20 cellular contexts compared by ENCODE assay signal in the genomic region with DNA sequence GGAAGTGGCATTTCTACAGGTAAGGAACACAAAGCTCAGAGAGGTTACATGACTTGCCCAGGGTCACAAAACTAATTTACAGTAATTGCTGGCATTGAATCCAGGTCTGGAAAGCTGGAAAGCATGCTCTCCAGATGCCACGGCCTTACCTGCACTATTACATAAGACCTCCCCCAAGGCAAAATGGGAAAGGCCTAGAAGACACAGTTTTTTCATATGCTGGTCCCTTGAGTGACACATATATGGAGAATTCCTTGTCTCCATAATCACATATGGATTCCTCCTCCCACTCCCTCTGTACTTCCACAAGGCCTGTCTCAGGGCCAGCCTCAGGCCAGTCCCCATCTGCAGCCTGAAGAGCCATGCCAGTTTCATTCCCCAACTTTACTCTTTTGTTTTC. TPM values are rescaled to one million over a fixed set of nuclear protein-coding genes. Genes with fewer than 3 reads are reported as not detected.
DNase-seq lines count a peak whose midpoint lies in the region; ATAC-seq, FAIRE-seq and TF ChIP-seq lines count a peak whose summit lies in the region.
"Had no signal": no experiment of that assay in that cellular context is flagged by ENCODE, and none has a peak within 500 bp of the region (broad histone marks: within the 10 kb centered on the region; RNA-seq: fewer than 3 reads in every experiment).

No MANE protein-coding gene starts in this region.

- CTCF ChIA-PET in activated CD4-positive, alpha-beta memory T cell treated with anti-CD3 and anti-CD28 coated beads, Interleukin-2, amount 10 ng/mL, durations not matched to agents 7 days and 5 days (lab: Charles Lee) = no interaction called here

- H3K27ac Mint-ChIP-seq in activated CD4-positive, alpha-beta T cell treated with anti-CD3 and anti-CD28 coated beads, Interleukin-2, amount 10 ng/mL, durations not matched to agents 24 days and 14 days = no peak overlapping the region
- H3K27ac Mint-ChIP-seq in CD4-positive, CD25-positive, alpha-beta regulatory T cell = peak overlapping the region; percentile 53 to 97 (median 93)
- peak overlapping the region; percentile 89 for H3K27ac Mint-ChIP-seq in activated CD4-positive, alpha-beta memory T cell treated with anti-CD3 and anti-CD28 coated beads, Interleukin-2, amount 10 ng/mL, durations not matched to agents 7 days and 5 days

- no peak for FAIRE-seq in kidney (lab: Jason Lieb, UNC)
- FAIRE-seq: D721Med had no signal

- H3K36me3 Mint-ChIP-seq in activated CD4-positive, alpha-beta T cell treated with anti-CD3 and anti-CD28 coated beads, Interleukin-2, amount 10 ng/mL, durations not matched to agents 24 days and 14 days (ENCODE audit: low read depth) = peaks cover 23% of the 10 kb centered on the region
- peaks cover 13% of the 10 kb centered on the region for H3K36me3 Mint-ChIP-seq in CD4-positive, CD25-positive, alpha-beta regulatory T cell
- no peaks in the 10 kb centered on the region for H3K36me3 Mint-ChIP-seq in activated CD4-positive, alpha-beta memory T cell treated with anti-CD3 and anti-CD28 coated beads, Interleukin-2, amount 10 ng/mL, durations not matched to agents 7 days and 5 days (ENCODE audit: low read depth)

- ATAC-seq in CD4-positive, CD25-positive, alpha-beta regulatory T cell (ENCODE audit: low read depth in 2 of 2) = no peak
- ATAC-seq: HCT116, Panc1 had no signal

- no peak for TF ChIP-seq CTCF in kidney (IDR thresholded peaks at IDR 0.05; ENCODE audit: borderline replicate concordance, extremely low read depth, insufficient read depth)

- intact Hi-C loops in activated CD4-positive, alpha-beta T cell treated with anti-CD3 and anti-CD28 coated beads, Interleukin-2, amount 10 ng/mL, durations not matched to agents 24 days and 14 days (cut with micrococcal nuclease) = no loop called here
- intact Hi-C loops in kidney (cut with DNase I) = no loop called here

- H3K9ac ChIP-seq in kidney (ENCODE audit: low read length in 2 of 2) = no peak overlapping the region
- H3K9ac ChIP-seq: BLaER1 treated with 17β-estradiol and CSF1 and Interleukin-3, amounts not matched to agents 10 nM and 100 nM; GM23248 had no signal

- H3K4me1 ChIP-seq in CD4-positive, CD25-positive, alpha-beta regulatory T cell (ENCODE audit: control insufficient read depth, insufficient read depth, low read length, poor library complexity, severe bottlenecking) = peaks cover 31% of the 10 kb centered on the region
- H3K4me1 ChIP-seq in kidney (ENCODE audit: control insufficient read depth in 1 of 2, insufficient read depth in 1 of 2, low read depth in 1 of 2, low read length in 2 of 2) = no peaks in the 10 kb centered on the region

- POLR2A ChIA-PET in activated CD4-positive, alpha-beta memory T cell treated with anti-CD3 and anti-CD28 coated beads, Interleukin-2, amount 10 ng/mL, durations not matched to agents 7 days and 5 days (lab: Charles Lee) = interaction anchor here (1.0 kb wide), 1 partner anchor 82 kb away, joined by 3 read pairs; no protein-coding TSS in a partner anchor

- no peak for DNase-seq in activated CD4-positive, alpha-beta T cell treated with anti-CD3 and anti-CD28 coated beads, Interleukin-2, amount 10 ng/mL, durations not matched to agents 24 days and 14 days
- DNase-seq in activated CD4-positive, alpha-beta T cell treated with anti-CD3 and anti-CD28 coated beads, Interleukin-2, amount 50 U/mL, for 48 hours = no peak
- no peak for DNase-seq in CD4-positive, CD25-positive, alpha-beta regulatory T cell
- no peak for DNase-seq in activated CD4-positive, alpha-beta memory T cell treated with anti-CD3 and anti-CD28 coated beads, Interleukin-2, amount 10 ng/mL, durations not matched to agents 7 days and 5 days
- DNase-seq in islet precursor cell (peak; percentile 21), kidney (no peak), NCI-H446 (lab: John Stamatoyannopoulos, UW) (no peak), NCI-H2196 (lab: John Stamatoyannopoulos, UW; ENCODE audit: unreplicated experiment) (no peak)
- DNase-seq: 8988T, GM23248, Karpas-422, MM.1S, NCI-H1105 treated with DMSO at 0.1 percent for 48 hours, NCI-H187, NCI-H82 had no signal

- H3K27ac ChIP-seq in CD4-positive, CD25-positive, alpha-beta regulatory T cell (ENCODE audit: insufficient read depth, low read length, poor library complexity, severe bottlenecking) = peak overlapping the region; percentile 67
- no peak overlapping the region for H3K27ac ChIP-seq in kidney (ENCODE audit: low read depth in 2 of 2, low read length in 2 of 2)
- H3K27ac ChIP-seq: BLaER1 treated with 17β-estradiol and CSF1 and Interleukin-3, amounts not matched to agents 10 nM and 100 nM; GM23248 had no signal

- peak overlapping the region; percentile 84 for H3K4me3 Mint-ChIP-seq in activated CD4-positive, alpha-beta T cell treated with anti-CD3 and anti-CD28 coated beads, Interleukin-2, amount 10 ng/mL, durations not matched to agents 24 days and 14 days
- peak overlapping the region; percentile 54 to 90 (median 74) for H3K4me3 Mint-ChIP-seq in CD4-positive, CD25-positive, alpha-beta regulatory T cell
- H3K4me3 Mint-ChIP-seq in activated CD4-positive, alpha-beta memory T cell treated with anti-CD3 and anti-CD28 coated beads, Interleukin-2, amount 10 ng/mL, durations not matched to agents 7 days and 5 days = peak overlapping the region; percentile 69

- H3K36me3 ChIP-seq in CD4-positive, CD25-positive, alpha-beta regulatory T cell (ENCODE audit: control insufficient read depth, insufficient read depth, low read length) = no peaks in the 10 kb centered on the region
- no peaks in the 10 kb centered on the region for H3K36me3 ChIP-seq in kidney (ENCODE audit: control insufficient read depth in 1 of 2, insufficient read depth in 2 of 2, low read length in 2 of 2)
- H3K36me3 ChIP-seq: BLaER1 treated with 17β-estradiol and CSF1 and Interleukin-3, amounts not matched to agents 10 nM and 100 nM had no signal

- peaks cover 30% of the 10 kb centered on the region for H3K4me1 Mint-ChIP-seq in activated CD4-positive, alpha-beta T cell treated with anti-CD3 and anti-CD28 coated beads, Interleukin-2, amount 10 ng/mL, durations not matched to agents 24 days and 14 days
- peaks cover 5 to 59% (median 21%) of the 10 kb centered on the region in 4 donors for H3K4me1 Mint-ChIP-seq in CD4-positive, CD25-positive, alpha-beta regulatory T cell
- H3K4me1 Mint-ChIP-seq in activated CD4-positive, alpha-beta memory T cell treated with anti-CD3 and anti-CD28 coated beads, Interleukin-2, amount 10 ng/mL, durations not matched to agents 7 days and 5 days = peaks cover 26% of the 10 kb centered on the region

- H3K9me3 Mint-ChIP-seq in activated CD4-positive, alpha-beta T cell treated with anti-CD3 and anti-CD28 coated beads, Interleukin-2, amount 10 ng/mL, durations not matched to agents 24 days and 14 days = no peaks in the 10 kb centered on the region
- no peaks in the 10 kb centered on the region for H3K9me3 Mint-ChIP-seq in CD4-positive, CD25-positive, alpha-beta regulatory T cell
- no peaks in the 10 kb centered on the region for H3K9me3 Mint-ChIP-seq in activated CD4-positive, alpha-beta memory T cell treated with anti-CD3 and anti-CD28 coated beads, Interleukin-2, amount 10 ng/mL, durations not matched to agents 7 days and 5 days

- H3K4me3 ChIP-seq in CD4-positive, CD25-positive, alpha-beta regulatory T cell (ENCODE audit: low read depth, low read length) = no peak overlapping the region
- no peak overlapping the region for H3K4me3 ChIP-seq in kidney (ENCODE audit: low read length in 2 of 2)
- H3K4me3 ChIP-seq: BLaER1 treated with 17β-estradiol and CSF1 and Interleukin-3, amounts not matched to agents 10 nM and 100 nM; GM23248 had no signal

- no peaks in the 10 kb centered on the region for H3K27me3 ChIP-seq in CD4-positive, CD25-positive, alpha-beta regulatory T cell (ENCODE audit: control insufficient read depth, insufficient read depth, low read length)
- H3K27me3 ChIP-seq: BLaER1 treated with 17β-estradiol and CSF1 and Interleukin-3, amounts not matched to agents 10 nM and 100 nM had no signal

- H3K27me3 Mint-ChIP-seq in activated CD4-positive, alpha-beta T cell treated with anti-CD3 and anti-CD28 coated beads, Interleukin-2, amount 10 ng/mL, durations not matched to agents 24 days and 14 days = peaks cover under 1% of the 10 kb centered on the region
- peaks cover under 1% of the 10 kb centered on the region for H3K27me3 Mint-ChIP-seq in CD4-positive, CD25-positive, alpha-beta regulatory T cell
- H3K27me3 Mint-ChIP-seq in activated CD4-positive, alpha-beta memory T cell treated with anti-CD3 and anti-CD28 coated beads, Interleukin-2, amount 10 ng/mL, durations not matched to agents 7 days and 5 days = no peaks in the 10 kb centered on the region

- H3K9me3 ChIP-seq in CD4-positive, CD25-positive, alpha-beta regulatory T cell (ENCODE audit: control insufficient read depth in 2 of 2, low read length in 2 of 2) = no peaks in the 10 kb centered on the region
- H3K9me3 ChIP-seq in kidney (ENCODE audit: control insufficient read depth in 1 of 2, low read length in 2 of 2) = no peaks in the 10 kb centered on the region
- H3K9me3 ChIP-seq: BLaER1 treated with 17β-estradiol and CSF1 and Interleukin-3, amounts not matched to agents 10 nM and 100 nM had no signal

RNA-seq across cellular contexts. Expression of gene MEIKIN, which starts 28.5 kb away (rescaled TPM):
- not detected in 2 replicates for total RNA-seq in activated CD4-positive, alpha-beta T cell treated with anti-CD3 and anti-CD28 coated beads, Interleukin-2, amount 10 ng/mL, durations not matched to agents 24 days and 14 days
- total RNA-seq in CD4-positive, CD25-positive, alpha-beta regulatory T cell = not detected
- polyA plus RNA-seq in CD4-positive, CD25-positive, alpha-beta regulatory T cell = not detected
- 1 to 10 TPM; 1.1 to 2.2 TPM for total RNA-seq in activated CD4-positive, alpha-beta memory T cell treated with anti-CD3 and anti-CD28 coated beads, Interleukin-2, amount 10 ng/mL, durations not matched to agents 7 days and 5 days
- total RNA-seq in kidney = 0.63 TPM
- polyA plus RNA-seq in kidney (ENCODE audit: insufficient read depth, low read depth, low replicate concordance) = not detected
- total RNA-seq: GM23248, NCI-H460 had no signal
- polyA plus RNA-seq: GM23248 had no signal

RNA-seq across cellular contexts. Expression of gene ACSL6, which starts 37.5 kb away (rescaled TPM):
- 36.9 and 39.6 TPM in 2 replicates for total RNA-seq in activated CD4-positive, alpha-beta T cell treated with anti-CD3 and anti-CD28 coated beads, Interleukin-2, amount 10 ng/mL, durations not matched to agents 24 days and 14 days
- total RNA-seq in CD4-positive, CD25-positive, alpha-beta regulatory T cell = 5.5 TPM
- polyA plus RNA-seq in CD4-positive, CD25-positive, alpha-beta regulatory T cell = 1 to 10 TPM; 3.0 to 5.7 (median 4.5) TPM
- total RNA-seq in activated CD4-positive, alpha-beta memory T cell treated with anti-CD3 and anti-CD28 coated beads, Interleukin-2, amount 10 ng/mL, durations not matched to agents 7 days and 5 days = 10 to 100 TPM; 10.6 to 11.5 TPM
- total RNA-seq in kidney = 1.4 TPM
- 2.1 TPM for polyA plus RNA-seq in kidney (ENCODE audit: insufficient read depth, low read depth, low replicate concordance)
- polyA plus RNA-seq: GM23248 had no signal
